In genomic region chr10:45260635-45261034, GRCh38 we compare ENCODE assay signal across 1 cellular context.
TF ChIP-seq lines count a peak whose summit lies in the region.
"Not testable (repeated sequence)": the region's sequence is repeated elsewhere in the genome, so short reads cannot be mapped to it uniquely, and the experiment has no call there.

No MANE protein-coding gene starts in this region.

TF ChIP-seq in K562, 482 proteins besides CTCF, POLR2A, EP300 and RAD21 (continued from another document):
- TF ChIP-seq, protein P1, sequence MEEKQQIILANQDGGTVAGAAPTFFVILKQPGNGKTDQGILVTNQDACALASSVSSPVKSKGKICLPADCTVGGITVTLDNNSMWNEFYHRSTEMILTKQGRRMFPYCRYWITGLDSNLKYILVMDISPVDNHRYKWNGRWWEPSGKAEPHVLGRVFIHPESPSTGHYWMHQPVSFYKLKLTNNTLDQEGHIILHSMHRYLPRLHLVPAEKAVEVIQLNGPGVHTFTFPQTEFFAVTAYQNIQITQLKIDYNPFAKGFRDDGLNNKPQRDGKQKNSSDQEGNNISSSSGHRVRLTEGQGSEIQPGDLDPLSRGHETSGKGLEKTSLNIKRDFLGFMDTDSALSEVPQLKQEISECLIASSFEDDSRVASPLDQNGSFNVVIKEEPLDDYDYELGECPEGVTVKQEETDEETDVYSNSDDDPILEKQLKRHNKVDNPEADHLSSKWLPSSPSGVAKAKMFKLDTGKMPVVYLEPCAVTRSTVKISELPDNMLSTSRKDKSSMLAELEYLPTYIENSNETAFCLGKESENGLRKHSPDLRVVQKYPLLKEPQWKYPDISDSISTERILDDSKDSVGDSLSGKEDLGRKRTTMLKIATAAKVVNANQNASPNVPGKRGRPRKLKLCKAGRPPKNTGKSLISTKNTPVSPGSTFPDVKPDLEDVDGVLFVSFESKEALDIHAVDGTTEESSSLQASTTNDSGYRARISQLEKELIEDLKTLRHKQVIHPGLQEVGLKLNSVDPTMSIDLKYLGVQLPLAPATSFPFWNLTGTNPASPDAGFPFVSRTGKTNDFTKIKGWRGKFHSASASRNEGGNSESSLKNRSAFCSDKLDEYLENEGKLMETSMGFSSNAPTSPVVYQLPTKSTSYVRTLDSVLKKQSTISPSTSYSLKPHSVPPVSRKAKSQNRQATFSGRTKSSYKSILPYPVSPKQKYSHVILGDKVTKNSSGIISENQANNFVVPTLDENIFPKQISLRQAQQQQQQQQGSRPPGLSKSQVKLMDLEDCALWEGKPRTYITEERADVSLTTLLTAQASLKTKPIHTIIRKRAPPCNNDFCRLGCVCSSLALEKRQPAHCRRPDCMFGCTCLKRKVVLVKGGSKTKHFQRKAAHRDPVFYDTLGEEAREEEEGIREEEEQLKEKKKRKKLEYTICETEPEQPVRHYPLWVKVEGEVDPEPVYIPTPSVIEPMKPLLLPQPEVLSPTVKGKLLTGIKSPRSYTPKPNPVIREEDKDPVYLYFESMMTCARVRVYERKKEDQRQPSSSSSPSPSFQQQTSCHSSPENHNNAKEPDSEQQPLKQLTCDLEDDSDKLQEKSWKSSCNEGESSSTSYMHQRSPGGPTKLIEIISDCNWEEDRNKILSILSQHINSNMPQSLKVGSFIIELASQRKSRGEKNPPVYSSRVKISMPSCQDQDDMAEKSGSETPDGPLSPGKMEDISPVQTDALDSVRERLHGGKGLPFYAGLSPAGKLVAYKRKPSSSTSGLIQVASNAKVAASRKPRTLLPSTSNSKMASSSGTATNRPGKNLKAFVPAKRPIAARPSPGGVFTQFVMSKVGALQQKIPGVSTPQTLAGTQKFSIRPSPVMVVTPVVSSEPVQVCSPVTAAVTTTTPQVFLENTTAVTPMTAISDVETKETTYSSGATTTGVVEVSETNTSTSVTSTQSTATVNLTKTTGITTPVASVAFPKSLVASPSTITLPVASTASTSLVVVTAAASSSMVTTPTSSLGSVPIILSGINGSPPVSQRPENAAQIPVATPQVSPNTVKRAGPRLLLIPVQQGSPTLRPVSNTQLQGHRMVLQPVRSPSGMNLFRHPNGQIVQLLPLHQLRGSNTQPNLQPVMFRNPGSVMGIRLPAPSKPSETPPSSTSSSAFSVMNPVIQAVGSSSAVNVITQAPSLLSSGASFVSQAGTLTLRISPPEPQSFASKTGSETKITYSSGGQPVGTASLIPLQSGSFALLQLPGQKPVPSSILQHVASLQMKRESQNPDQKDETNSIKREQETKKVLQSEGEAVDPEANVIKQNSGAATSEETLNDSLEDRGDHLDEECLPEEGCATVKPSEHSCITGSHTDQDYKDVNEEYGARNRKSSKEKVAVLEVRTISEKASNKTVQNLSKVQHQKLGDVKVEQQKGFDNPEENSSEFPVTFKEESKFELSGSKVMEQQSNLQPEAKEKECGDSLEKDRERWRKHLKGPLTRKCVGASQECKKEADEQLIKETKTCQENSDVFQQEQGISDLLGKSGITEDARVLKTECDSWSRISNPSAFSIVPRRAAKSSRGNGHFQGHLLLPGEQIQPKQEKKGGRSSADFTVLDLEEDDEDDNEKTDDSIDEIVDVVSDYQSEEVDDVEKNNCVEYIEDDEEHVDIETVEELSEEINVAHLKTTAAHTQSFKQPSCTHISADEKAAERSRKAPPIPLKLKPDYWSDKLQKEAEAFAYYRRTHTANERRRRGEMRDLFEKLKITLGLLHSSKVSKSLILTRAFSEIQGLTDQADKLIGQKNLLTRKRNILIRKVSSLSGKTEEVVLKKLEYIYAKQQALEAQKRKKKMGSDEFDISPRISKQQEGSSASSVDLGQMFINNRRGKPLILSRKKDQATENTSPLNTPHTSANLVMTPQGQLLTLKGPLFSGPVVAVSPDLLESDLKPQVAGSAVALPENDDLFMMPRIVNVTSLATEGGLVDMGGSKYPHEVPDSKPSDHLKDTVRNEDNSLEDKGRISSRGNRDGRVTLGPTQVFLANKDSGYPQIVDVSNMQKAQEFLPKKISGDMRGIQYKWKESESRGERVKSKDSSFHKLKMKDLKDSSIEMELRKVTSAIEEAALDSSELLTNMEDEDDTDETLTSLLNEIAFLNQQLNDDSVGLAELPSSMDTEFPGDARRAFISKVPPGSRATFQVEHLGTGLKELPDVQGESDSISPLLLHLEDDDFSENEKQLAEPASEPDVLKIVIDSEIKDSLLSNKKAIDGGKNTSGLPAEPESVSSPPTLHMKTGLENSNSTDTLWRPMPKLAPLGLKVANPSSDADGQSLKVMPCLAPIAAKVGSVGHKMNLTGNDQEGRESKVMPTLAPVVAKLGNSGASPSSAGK (IDR thresholded peaks at IDR 0.05): 0 out of 2 replicates have a peak, but pooled peaks have one; percentile 4
- TF ChIP-seq DPF2 (IDR thresholded peaks at IDR 0.05) (peak; percentile 59; the same call in 1 of the 2 replicates), HMBOX1 (IDR thresholded peaks at IDR 0.05) (peak; percentile 45; the same call in 1 of the 2 replicates), TEAD4 (IDR thresholded peaks at IDR 0.05; ENCODE audit: low read length) (peak; percentile 30; the same call in 1 of the 2 replicates), FOXM1 (IDR thresholded peaks at IDR 0.05; ENCODE audit: low read depth) (peak; percentile 54; the same call in 1 of the 2 replicates), ZNF592 (IDR thresholded peaks at IDR 0.05) (peak; percentile 42; the same call in 1 of the 2 replicates), HDAC1 (IDR thresholded peaks at IDR 0.05) (peak in 1 of 2 experiments; percentile 48; a peak in 1 of 4 replicates), PHB2 (IDR thresholded peaks at IDR 0.05; ENCODE audit: low read depth) (peak; percentile 52; the same call in 1 of the 2 replicates), ARID1B (IDR thresholded peaks at IDR 0.05) (peak; percentile 84), ESRRA (IDR thresholded peaks at IDR 0.05; ENCODE audit: borderline replicate concordance, low read depth) (0 out of 2 replicates have a peak, but pooled peaks have one; percentile 13)
- not testable (repeated sequence) for TF ChIP-seq TEAD4 (CRISPR knock-in tag; IDR thresholded peaks at IDR 0.05; ENCODE audit: borderline replicate concordance); FOXM1 (CRISPR knock-in tag; IDR thresholded peaks at IDR 0.05; ENCODE audit: low read depth)
